Comparison of ENCODE assay signal across 8 cellular contexts in genomic region chr1:113812661-113813135, GRCh38. TPM values are rescaled to one million over a fixed set of nuclear protein-coding genes. Genes with fewer than 3 reads are reported as not detected.
DNase-seq lines count a peak whose midpoint lies in the region; ATAC-seq and TF ChIP-seq lines count a peak whose summit lies in the region.

No MANE protein-coding gene starts in this region.

- intact Hi-C loops in PC-9 (cut with micrococcal nuclease; ENCODE audit: unreplicated experiment) = loop anchor here (1.0 to 2.0 kb wide), 3 partner anchors 54 to 117 kb away; partner anchors contain the start of genes DCLRE1B, HIPK1 and PHTF1

- H3K4me2 ChIP-seq in PC-9 = peak overlapping the region; percentile 79

- POLR2A ChIA-PET in PC-9 (lab: Charles Lee; ENCODE audit: unreplicated experiment) = interaction anchor here (0.5 to 0.9 kb wide), 8 partner anchors 45 to 1413 kb away, joined by 3 to 18 read pairs (median 4); partner anchors contain the start of genes PHTF1 and PPM1J
- POLR2A ChIA-PET in naive thymus-derived CD8-positive, alpha-beta T cell (lab: Charles Lee) = interaction anchor here (0.7 to 2.9 kb wide), 14 partner anchors 11 to 1097 kb away, joined by 3 to 44 read pairs (median 8); partner anchors contain the start of genes AP4B1, HIPK1, LRIG2 and PHTF1

- peaks cover 4% of the 10 kb centered on the region for H4K20me1 ChIP-seq in PC-9 (ENCODE audit: insufficient read depth)

- no peaks in the 10 kb centered on the region for H3K27me3 ChIP-seq in PC-9 (ENCODE audit: insufficient read depth, low read depth)
- no peaks in the 10 kb centered on the region for H3K27me3 ChIP-seq in effector memory CD4-positive, alpha-beta T cell (replicated peaks; ENCODE audit: control insufficient read depth, insufficient read depth, low read length, poor library complexity, severe bottlenecking)

- DNase-seq in GM12865 (ENCODE audit: low read depth) (no peak), PC-9 (no peak), erythroblast (lab: John Stamatoyannopoulos, UW) (no peak), pons (ENCODE audit: low spot score) (no peak), cortex of kidney (lab: John Stamatoyannopoulos, UW) (no peak)
- DNase-seq in effector memory CD4-positive, alpha-beta T cell = peak in 1 of 3 donors; percentile 12
- DNase-seq in naive thymus-derived CD8-positive, alpha-beta T cell = peak in 5 of 10 donors; percentile 7 to 66 (median 26)

- no peak for TF ChIP-seq POLR2A in erythroblast (IDR thresholded peaks at IDR 0.05; ENCODE audit: low read length)

- H3K36me3 Mint-ChIP-seq in naive thymus-derived CD8-positive, alpha-beta T cell = peaks cover 0 to 22% (median 6%) of the 10 kb centered on the region in 3 donors

- peak in 1 of 2 donors; percentile 11 for ATAC-seq in naive thymus-derived CD8-positive, alpha-beta T cell
- no peak for ATAC-seq in HG02763 (IDR thresholded peaks at IDR 0.05; ENCODE audit: unreplicated experiment)

- H3K79me2 ChIP-seq in PC-9 (ENCODE audit: low read depth) = peaks cover 43% of the 10 kb centered on the region

- TSS peak; percentile 99 for BruUV-seq in PC-9 (replicated peaks; lab: Mats Ljungman, UMichigan)

- CTCF ChIA-PET in PC-9 (lab: Charles Lee) = no interaction called here

- H3K27ac Mint-ChIP-seq in naive thymus-derived CD8-positive, alpha-beta T cell = peak overlapping the region; percentile 97 to 100 (median 98)

- H2AFZ ChIP-seq in PC-9 = peak overlapping the region; percentile 93

- no peaks in the 10 kb centered on the region for H3K9me3 Mint-ChIP-seq in naive thymus-derived CD8-positive, alpha-beta T cell

- H3K9me3 ChIP-seq in PC-9 (ENCODE audit: insufficient read depth, low read depth) = no peaks in the 10 kb centered on the region
- no peaks in the 10 kb centered on the region for H3K9me3 ChIP-seq in effector memory CD4-positive, alpha-beta T cell (ENCODE audit: control insufficient read depth, low read length)

- peaks cover 32% of the 10 kb centered on the region for H3K4me1 ChIP-seq in PC-9 (replicated peaks; ENCODE audit: insufficient read depth)
- H3K4me1 ChIP-seq in effector memory CD4-positive, alpha-beta T cell (ENCODE audit: control insufficient read depth, insufficient read depth, low read length, poor library complexity, severe bottlenecking) = peaks cover 7% of the 10 kb centered on the region

- TF ChIP-seq CTCF in GM12865 (IDR thresholded peaks at IDR 0.05; ENCODE audit: insufficient read depth, low read depth, low read length, missing control alignments) (no peak), PC-9 (conservative IDR thresholded peaks at IDR 0.05) (no peak)

- peaks cover 10 to 43% (median 27%) of the 10 kb centered on the region in 4 donors for H3K4me1 Mint-ChIP-seq in naive thymus-derived CD8-positive, alpha-beta T cell

- H3K27ac ChIP-seq in PC-9 = peak overlapping the region; percentile 23
- H3K27ac ChIP-seq in effector memory CD4-positive, alpha-beta T cell (ENCODE audit: insufficient read depth, low read length, poor library complexity, severe bottlenecking) = peak overlapping the region; percentile 95

- H3K4me3 ChIP-seq in GM12865 (ENCODE audit: low read depth, low read length) (peak overlapping the region; percentile 72), PC-9 (peak overlapping the region; percentile 72)
- peak overlapping the region; percentile 77 for H3K4me3 ChIP-seq in effector memory CD4-positive, alpha-beta T cell (ENCODE audit: insufficient read depth, low read depth, low read length, poor library complexity, severe bottlenecking)

- no peaks in the 10 kb centered on the region for H3K27me3 Mint-ChIP-seq in naive thymus-derived CD8-positive, alpha-beta T cell

- no peaks in the 10 kb centered on the region for H3K9me2 ChIP-seq in PC-9 (ENCODE audit: insufficient read depth)

- H3F3A ChIP-seq in PC-9 (ENCODE audit: insufficient read depth, low read depth) = peaks cover 3% of the 10 kb centered on the region; the same call in 1 of the 2 replicates

- peak overlapping the region; percentile 92 to 99 (median 98) for H3K4me3 Mint-ChIP-seq in naive thymus-derived CD8-positive, alpha-beta T cell

- H3K36me3 ChIP-seq in PC-9 (ENCODE audit: low read depth) = peaks cover 5% of the 10 kb centered on the region; the same call in 1 of the 2 replicates
- H3K36me3 ChIP-seq in effector memory CD4-positive, alpha-beta T cell (ENCODE audit: control insufficient read depth, insufficient read depth, low read length) = peaks cover 3% of the 10 kb centered on the region

RNA-seq across cellular contexts. Expression of gene RSBN1, which starts 0.4 kb away (rescaled TPM):
- total RNA-seq in PC-9 (2021) = 11.3 and 12.3 TPM in 2 replicates
- total RNA-seq in naive thymus-derived CD8-positive, alpha-beta T cell = 10 to 100 TPM; 53.6 to 56.3 TPM
- polyA plus RNA-seq in naive thymus-derived CD8-positive, alpha-beta T cell = 10 to 100 TPM; 34.8 to 39.1 (median 37.5) TPM

RNA-seq across cellular contexts. Expression of gene PHTF1, which starts 53.4 kb away (rescaled TPM):
- total RNA-seq in PC-9 (2021) = 46.2 and 61.2 TPM in 2 replicates
- total RNA-seq in naive thymus-derived CD8-positive, alpha-beta T cell = 1 to 10 TPM; 7.7 to 9.9 TPM
- 1 to 10 TPM; 1.9 to 4.3 (median 3.1) TPM for polyA plus RNA-seq in naive thymus-derived CD8-positive, alpha-beta T cell

RNA-seq across cellular contexts. Expression of gene PTPN22, which starts 58.8 kb away (rescaled TPM):
- total RNA-seq in PC-9 (2021) = 0.11 TPM in 1 of 2 replicates, not detected in the other
- 10 to 100 TPM; 26.6 to 27.3 TPM for total RNA-seq in naive thymus-derived CD8-positive, alpha-beta T cell
- polyA plus RNA-seq in naive thymus-derived CD8-positive, alpha-beta T cell = 10 to 100 TPM; 32.0 to 59.6 (median 40.1) TPM

Comparison
In these comparisons a context has a peak if more than half of its experiments do, and no peak if none do; other contexts are left out.
1. RNA of gene PTPN22, which starts 58.8 kb away (total RNA-seq): 26.6 to 27.3 TPM in naive thymus-derived CD8-positive, alpha-beta T cell; 0.11 TPM in PC-9; every median in the first group is over 10 times any median in the second.
2. Peak in every context shown above with its lines, with median percentiles within 50 percentile points of each other: H3K4me3 ChIP-seq.